ENCODE assay signal across 27 cellular contexts in the genomic region with DNA sequence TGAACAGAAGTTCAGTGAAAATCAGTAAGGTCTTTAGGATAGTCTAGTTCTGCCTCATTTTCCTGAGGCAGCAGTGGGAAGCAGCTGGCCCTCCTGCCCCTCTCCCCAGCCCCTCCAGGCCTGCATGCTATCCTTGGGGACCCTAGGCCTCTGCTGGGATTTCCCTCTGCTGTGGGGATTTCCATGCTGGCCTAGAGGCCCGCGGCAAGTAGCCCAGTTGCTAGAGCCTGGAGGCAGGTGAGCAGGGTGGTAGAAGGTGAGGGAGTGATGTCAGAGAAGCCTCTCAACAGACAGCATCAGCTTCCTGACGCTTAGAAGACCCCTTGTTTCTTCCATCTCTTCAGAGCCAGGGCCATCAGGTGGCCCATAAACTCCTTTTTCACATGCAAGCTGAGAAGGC.
DNase-seq lines count a peak whose midpoint lies in the region; ATAC-seq, FAIRE-seq and TF ChIP-seq lines count a peak whose summit lies in the region.
"Had no signal": no experiment of that assay in that cellular context is flagged by ENCODE, and none has a peak within 500 bp of the region (broad histone marks: within the 10 kb centered on the region; RNA-seq: fewer than 3 reads in every experiment).

No MANE protein-coding gene starts in this region.

- peak overlapping the region; percentile 80 to 81 for H3K27ac ChIP-seq in A549
- H3K27ac ChIP-seq: breast epithelium, lower lobe of right lung, transverse colon had no signal

- 83% methylated on average over 1 of the region's 3 CpGs for WGBS in A549 (ENCODE audit: missing lambda C conversion rate)

- H3K4me1 Mint-ChIP-seq in glutamatergic neuron (ENCODE audit: low read depth, unreplicated experiment): peaks cover 6% of the 10 kb centered on the region
- no peaks in the 10 kb centered on the region for H3K4me1 Mint-ChIP-seq in effector memory CD8-positive, alpha-beta T cell (ENCODE audit: low read depth in 2 of 2)
- H3K4me1 Mint-ChIP-seq in stimulated activated naive B cell treated with anti-CD40 and anti-IgM and Interleukin-4, amounts not matched to agents 10 μg/mL and 1 μg/mL and 100 μg/mL, for 72 hours: no peaks in the 10 kb centered on the region
- H3K4me1 Mint-ChIP-seq: CD8-positive, alpha-beta memory T cell; naive thymus-derived CD8-positive, alpha-beta T cell had no signal

- H3K9me3 Mint-ChIP-seq in glutamatergic neuron (ENCODE audit: unreplicated experiment): peaks cover 3% of the 10 kb centered on the region
- no peaks in the 10 kb centered on the region for H3K9me3 Mint-ChIP-seq in effector memory CD8-positive, alpha-beta T cell
- peaks cover 2 to 4% of the 10 kb centered on the region in 2 donors for H3K9me3 Mint-ChIP-seq in stimulated activated naive B cell treated with anti-CD40 and anti-IgM and Interleukin-4, amounts not matched to agents 10 μg/mL and 1 μg/mL and 100 μg/mL, for 72 hours
- H3K9me3 Mint-ChIP-seq: CD8-positive, alpha-beta memory T cell had no signal

- no peak for ATAC-seq in A549
- no peak for ATAC-seq in effector memory CD8-positive, alpha-beta T cell (replicated peaks)
- ATAC-seq in GM19328 (IDR thresholded peaks at IDR 0.05; ENCODE audit: unreplicated experiment): no peak
- ATAC-seq in stimulated activated naive B cell treated with anti-CD40 and anti-IgM and Interleukin-4, amounts not matched to agents 10 μg/mL and 1 μg/mL and 100 μg/mL, for 72 hours (replicated peaks): no peak
- ATAC-seq: activated naive CD4-positive, alpha-beta T cell treated with anti-CD3 and anti-CD28 coated beads, Interleukin-2, amount 50 U/mL, for 72 hours; naive thymus-derived CD8-positive, alpha-beta T cell had no signal

- H3K27me3 Mint-ChIP-seq in glutamatergic neuron (ENCODE audit: unreplicated experiment): peaks cover 2% of the 10 kb centered on the region
- peaks cover 12 to 49% of the 10 kb centered on the region in 2 donors for H3K27me3 Mint-ChIP-seq in effector memory CD8-positive, alpha-beta T cell
- H3K27me3 Mint-ChIP-seq in stimulated activated naive B cell treated with anti-CD40 and anti-IgM and Interleukin-4, amounts not matched to agents 10 μg/mL and 1 μg/mL and 100 μg/mL, for 72 hours: no peaks in the 10 kb centered on the region

- no peak for DNase-seq in A549 (ENCODE audit: low read depth in 1 of 2, low spot score in 1 of 2)
- peak; percentile 47 for DNase-seq in GM12865 (ENCODE audit: low read depth)
- peak; percentile 61 for DNase-seq in NCI-H69 (lab: John Stamatoyannopoulos, UW)
- DNase-seq in glutamatergic neuron: peak; percentile 19
- no peak for DNase-seq in effector memory CD8-positive, alpha-beta T cell
- no peak for DNase-seq in activated gamma-delta T cell treated with Interleukin-2 at 50 U/mL for 16 hours
- DNase-seq in stimulated activated naive B cell treated with anti-CD40 and anti-IgM and Interleukin-4, amounts not matched to agents 10 μg/mL and 1 μg/mL and 100 μg/mL, for 72 hours: no peak
- DNase-seq: activated CD4-positive, alpha-beta T cell treated with anti-CD3 and anti-CD28 coated beads for 48 hours; activated CD8-positive, alpha-beta memory T cell treated with anti-CD3 and anti-CD28 coated beads for 24 hours; activated T-cell treated with anti-CD3 and anti-CD28 coated beads for 4 hours; BE2C; lower lobe of right lung; MV-4-11; naive thymus-derived CD8-positive, alpha-beta T cell; NCI-H1436 treated with DMSO at 0.1 percent for 48 hours; NCI-H2107; NCI-H524 treated with DMSO at 0.1 percent for 48 hours; SHP77 treated with DMSO at 0.1 percent for 48 hours; stimulated activated CD4-positive, alpha-beta T cell treated with anti-CD3 and anti-CD28 coated beads, Interleukin-4, amount 100 ng/mL, for 4 hours; transverse colon had no signal

- H3K4me3 ChIP-seq in A549 (no peak overlapping the region), GM12865 (ENCODE audit: low read depth, low read length) (no peak overlapping the region)
- H3K4me3 ChIP-seq: breast epithelium, lower lobe of right lung, transverse colon had no signal

- TF ChIP-seq POLR2A in A549 (IDR thresholded peaks at IDR 0.05; ENCODE audit: low read length): no peak

- H3K4me3 Mint-ChIP-seq in glutamatergic neuron (ENCODE audit: unreplicated experiment): no peak overlapping the region
- no peak overlapping the region for H3K4me3 Mint-ChIP-seq in effector memory CD8-positive, alpha-beta T cell
- H3K4me3 Mint-ChIP-seq in stimulated activated naive B cell treated with anti-CD40 and anti-IgM and Interleukin-4, amounts not matched to agents 10 μg/mL and 1 μg/mL and 100 μg/mL, for 72 hours: no peak overlapping the region
- H3K4me3 Mint-ChIP-seq: CD8-positive, alpha-beta memory T cell; naive thymus-derived CD8-positive, alpha-beta T cell had no signal

- H3K9me3 ChIP-seq in A549: no peaks in the 10 kb centered on the region
- H3K9me3 ChIP-seq: BE2C, breast epithelium, lower lobe of right lung, transverse colon had no signal

- no peak for TF ChIP-seq CTCF in A549 (IDR thresholded peaks at IDR 0.05)
- TF ChIP-seq CTCF in GM12865 (IDR thresholded peaks at IDR 0.05; ENCODE audit: insufficient read depth, low read depth, low read length, missing control alignments): no peak
- TF ChIP-seq CTCF in glutamatergic neuron (IDR thresholded peaks at IDR 0.05; ENCODE audit: partially characterized antibody, unreplicated experiment): no peak

- H3K4me2 ChIP-seq in A549: peak overlapping the region; percentile 74; the same call in 2 of the 3 replicates

- H3K27ac Mint-ChIP-seq in glutamatergic neuron (ENCODE audit: unreplicated experiment): no peak overlapping the region
- no peak overlapping the region for H3K27ac Mint-ChIP-seq in effector memory CD8-positive, alpha-beta T cell
- no peak overlapping the region for H3K27ac Mint-ChIP-seq in stimulated activated naive B cell treated with anti-CD40 and anti-IgM and Interleukin-4, amounts not matched to agents 10 μg/mL and 1 μg/mL and 100 μg/mL, for 72 hours
- H3K27ac Mint-ChIP-seq: activated naive CD4-positive, alpha-beta T cell treated with anti-CD3 and anti-CD28 coated beads, Interleukin-2, amount 50 U/mL, for 72 hours; CD8-positive, alpha-beta memory T cell; naive thymus-derived CD8-positive, alpha-beta T cell had no signal

- TF ChIP-seq RAD21 in A549 (conservative IDR thresholded peaks at IDR 0.05 in 1 of 2, IDR thresholded peaks at IDR 0.05 in 1 of 2): no peak

- H3K4me1 ChIP-seq in A549: peaks cover 44% of the 10 kb centered on the region
- H3K4me1 ChIP-seq: BE2C, breast epithelium, lower lobe of right lung had no signal

- FAIRE-seq in A549 (lab: Jason Lieb, UNC): no peak
- FAIRE-seq: endothelial cell of umbilical vein, frontal cortex, H54 had no signal

- CTCF ChIA-PET in A549 (lab: Yijun Ruan, JAX): interaction anchor here (1.1 to 2.1 kb wide), 3 partner anchors 103 to 458 kb away, joined by 3 to 9 read pairs (median 3); partner anchors contain the start of gene THBS1

- POLR2A ChIA-PET in A549 (lab: Yijun Ruan, JAX): interaction anchor here (1.0 kb wide), 1 partner anchor 306 kb away, joined by 4 read pairs; the partner anchor contains the start of gene THBS1

- no peaks in the 10 kb centered on the region for H3K36me3 Mint-ChIP-seq in glutamatergic neuron (ENCODE audit: unreplicated experiment)
- no peaks in the 10 kb centered on the region for H3K36me3 Mint-ChIP-seq in effector memory CD8-positive, alpha-beta T cell (ENCODE audit: insufficient read depth)
- no peaks in the 10 kb centered on the region for H3K36me3 Mint-ChIP-seq in stimulated activated naive B cell treated with anti-CD40 and anti-IgM and Interleukin-4, amounts not matched to agents 10 μg/mL and 1 μg/mL and 100 μg/mL, for 72 hours
- H3K36me3 Mint-ChIP-seq: activated naive CD4-positive, alpha-beta T cell treated with anti-CD3 and anti-CD28 coated beads, Interleukin-2, amount 50 U/mL, for 72 hours; CD8-positive, alpha-beta memory T cell; naive thymus-derived CD8-positive, alpha-beta T cell had no signal

- TF ChIP-seq EP300 in A549 (IDR thresholded peaks at IDR 0.05): no peak

TF ChIP-seq in A549, 52 proteins besides CTCF, POLR2A, EP300 and RAD21:
- TF ChIP-seq ELK1 (IDR thresholded peaks at IDR 0.05; ENCODE audit: low read depth, low read length): no peak
- TF ChIP-seq NR3C1 (IDR thresholded peaks at IDR 0.05): no peak
- no peak for TF ChIP-seq SMC3 (IDR thresholded peaks at IDR 0.05)
- TF ChIP-seq GATA3 (IDR thresholded peaks at IDR 0.05; ENCODE audit: borderline replicate concordance): no peak
- TF ChIP-seq MAZ (IDR thresholded peaks at IDR 0.05; ENCODE audit: borderline replicate concordance, low read depth, low read length): no peak
- no peak for TF ChIP-seq CBX8 (IDR thresholded peaks at IDR 0.05)
- no peak for TF ChIP-seq HOXB13 (CRISPR knock-in tag; IDR thresholded peaks at IDR 0.05; ENCODE audit: low read depth)
- TF ChIP-seq EHMT2 (IDR thresholded peaks at IDR 0.05; ENCODE audit: low read depth): no peak
- no peak for TF ChIP-seq ZFP36 (IDR thresholded peaks at IDR 0.05; ENCODE audit: borderline replicate concordance, partially characterized antibody)
- TF ChIP-seq ESRRA (IDR thresholded peaks at IDR 0.05; ENCODE audit: borderline replicate concordance, low read length): no peak
- TF ChIP-seq ZNF302 (CRISPR knock-in tag; IDR thresholded peaks at IDR 0.05): no peak
- TF ChIP-seq, protein P1, sequence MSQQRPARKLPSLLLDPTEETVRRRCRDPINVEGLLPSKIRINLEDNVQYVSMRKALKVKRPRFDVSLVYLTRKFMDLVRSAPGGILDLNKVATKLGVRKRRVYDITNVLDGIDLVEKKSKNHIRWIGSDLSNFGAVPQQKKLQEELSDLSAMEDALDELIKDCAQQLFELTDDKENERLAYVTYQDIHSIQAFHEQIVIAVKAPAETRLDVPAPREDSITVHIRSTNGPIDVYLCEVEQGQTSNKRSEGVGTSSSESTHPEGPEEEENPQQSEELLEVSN (IDR thresholded peaks at IDR 0.05; ENCODE audit: borderline replicate concordance, low read depth): no peak

Comparison
In these comparisons a context has a peak if more than half of its experiments do, and no peak if none do; other contexts are left out.
1. DNase-seq: peak in GM12865 (single experiment), NCI-H69 (single experiment) and glutamatergic neuron (single experiment); none in A549 (0 of 2), effector memory CD8-positive, alpha-beta T cell (0 of 3), activated gamma-delta T cell treated with Interleukin-2 at 50 U/mL for 16 hours (single experiment) and stimulated activated naive B cell treated with anti-CD40 and anti-IgM and Interleukin-4, amounts not matched to agents 10 μg/mL and 1 μg/mL and 100 μg/mL, for 72 hours (single experiment).